Comparison of ENCODE assay signal across 22 cellular contexts in the genomic region with DNA sequence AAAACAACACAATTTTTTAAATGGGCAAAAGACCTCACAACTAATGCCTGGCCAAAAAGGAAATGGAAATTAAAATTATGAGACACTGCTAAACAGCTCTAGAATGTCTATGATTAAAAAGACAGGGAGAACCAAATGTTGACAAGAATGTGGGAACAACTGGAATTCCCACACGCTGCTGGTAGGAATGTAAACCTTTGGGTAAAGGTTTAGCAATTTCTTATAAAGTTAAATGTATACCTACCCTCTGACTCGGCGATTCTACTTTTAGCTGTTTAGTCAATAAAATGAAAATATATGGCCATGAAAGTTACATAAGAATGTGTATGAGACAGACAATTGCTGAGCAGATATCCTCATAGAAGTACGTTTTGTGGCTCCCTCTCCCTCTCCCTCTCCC.
DNase-seq lines count a peak whose midpoint lies in the region; FAIRE-seq and TF ChIP-seq lines count a peak whose summit lies in the region.
"Had no signal": no experiment of that assay in that cellular context is flagged by ENCODE, and none has a peak within 500 bp of the region (broad histone marks: within the 10 kb centered on the region; RNA-seq: fewer than 3 reads in every experiment).

No MANE protein-coding gene starts in this region.

- DNase-seq in AG10803 (ENCODE audit: low read depth): peak; percentile 19
- peak; percentile 18 for DNase-seq in HS-5 (ENCODE audit: low read depth)
- DNase-seq in endothelial cell (ENCODE audit: low spot score): no peak
- DNase-seq in progenitor cell of endocrine pancreas (ENCODE audit: low spot score, unreplicated experiment): no peak
- DNase-seq in GM13976 (ENCODE audit: low spot score): no peak
- DNase-seq in amniotic stem cell (lab: John Stamatoyannopoulos, UW): no peak
- DNase-seq in frontal cortex (ENCODE audit: low spot score in 2 of 2): no peak
- DNase-seq: C1 segment of cervical spinal cord; CD4-positive, alpha-beta memory T cell; COR-L47; NCI-H1092; NCI-H1436; NCI-H187; NCI-H2081 treated with DMSO at 0.1 percent for 48 hours; NCI-H2171; NCI-H226; NCI-H510A; NCI-H69; Right ventricle myocardium superior; RPMI8226 had no signal

- H3K4me3 Mint-ChIP-seq in endothelial cell (ENCODE audit: unreplicated experiment) (peak overlapping the region; percentile 69), progenitor cell of endocrine pancreas (ENCODE audit: low read depth) (no peak overlapping the region)
- H3K4me3 Mint-ChIP-seq: CD4-positive, alpha-beta memory T cell had no signal

- no peaks in the 10 kb centered on the region for H3K27me3 Mint-ChIP-seq in endothelial cell (ENCODE audit: unreplicated experiment)
- H3K27me3 Mint-ChIP-seq in progenitor cell of endocrine pancreas: no peaks in the 10 kb centered on the region
- H3K27me3 Mint-ChIP-seq: CD4-positive, alpha-beta memory T cell had no signal

- H3K4me1 Mint-ChIP-seq in endothelial cell (ENCODE audit: unreplicated experiment): no peaks in the 10 kb centered on the region
- H3K4me1 Mint-ChIP-seq in progenitor cell of endocrine pancreas (ENCODE audit: low read depth): peaks cover 2% of the 10 kb centered on the region

- no peak for FAIRE-seq in frontal cortex (lab: Jason Lieb, UNC)
- FAIRE-seq: GM12892 had no signal

- H3K27ac Mint-ChIP-seq in endothelial cell (ENCODE audit: unreplicated experiment) (no peak overlapping the region), progenitor cell of endocrine pancreas (peak overlapping the region; percentile 56)
- H3K27ac Mint-ChIP-seq: CD4-positive, alpha-beta memory T cell had no signal

- H3K4me3 ChIP-seq in AG10803 (ENCODE audit: low read length): no peak overlapping the region
- H3K4me3 ChIP-seq: SJSA1 had no signal

- no peaks in the 10 kb centered on the region for H3K9me3 Mint-ChIP-seq in endothelial cell (ENCODE audit: unreplicated experiment)
- H3K9me3 Mint-ChIP-seq in progenitor cell of endocrine pancreas (ENCODE audit: low read depth): peaks cover 6% of the 10 kb centered on the region

- in situ Hi-C loops in GM13976 (cut with MboI; ENCODE audit: low sequenced_read_pairs, unreplicated experiment): no loop called here

- H3K36me3 Mint-ChIP-seq in endothelial cell (ENCODE audit: low read depth, unreplicated experiment): peaks cover 43% of the 10 kb centered on the region
- H3K36me3 Mint-ChIP-seq in progenitor cell of endocrine pancreas (ENCODE audit: insufficient read depth): peaks cover 47% of the 10 kb centered on the region

- no peak for TF ChIP-seq CTCF in AG10803 (conservative IDR thresholded peaks at IDR 0.05; ENCODE audit: low read length)
- TF ChIP-seq CTCF in endothelial cell (IDR thresholded peaks at IDR 0.05; ENCODE audit: unreplicated experiment): no peak
- TF ChIP-seq CTCF in progenitor cell of endocrine pancreas (IDR thresholded peaks at IDR 0.05; ENCODE audit: unreplicated experiment): no peak
- no peak for TF ChIP-seq CTCF in GM13976 (IDR thresholded peaks at IDR 0.05; ENCODE audit: borderline replicate concordance, control extremely low read depth, extremely low read depth, insufficient read depth, missing control alignments)

Comparison
In these comparisons a context has a peak if more than half of its experiments do, and no peak if none do; other contexts are left out.
1. DNase-seq: peak in AG10803 (single experiment) and HS-5 (single experiment); none in endothelial cell (single experiment), progenitor cell of endocrine pancreas (single experiment), GM13976 (single experiment), amniotic stem cell (single experiment) and frontal cortex (0 of 2).